Comparison of ENCODE assay signal across 25 cellular contexts in the genomic region with DNA sequence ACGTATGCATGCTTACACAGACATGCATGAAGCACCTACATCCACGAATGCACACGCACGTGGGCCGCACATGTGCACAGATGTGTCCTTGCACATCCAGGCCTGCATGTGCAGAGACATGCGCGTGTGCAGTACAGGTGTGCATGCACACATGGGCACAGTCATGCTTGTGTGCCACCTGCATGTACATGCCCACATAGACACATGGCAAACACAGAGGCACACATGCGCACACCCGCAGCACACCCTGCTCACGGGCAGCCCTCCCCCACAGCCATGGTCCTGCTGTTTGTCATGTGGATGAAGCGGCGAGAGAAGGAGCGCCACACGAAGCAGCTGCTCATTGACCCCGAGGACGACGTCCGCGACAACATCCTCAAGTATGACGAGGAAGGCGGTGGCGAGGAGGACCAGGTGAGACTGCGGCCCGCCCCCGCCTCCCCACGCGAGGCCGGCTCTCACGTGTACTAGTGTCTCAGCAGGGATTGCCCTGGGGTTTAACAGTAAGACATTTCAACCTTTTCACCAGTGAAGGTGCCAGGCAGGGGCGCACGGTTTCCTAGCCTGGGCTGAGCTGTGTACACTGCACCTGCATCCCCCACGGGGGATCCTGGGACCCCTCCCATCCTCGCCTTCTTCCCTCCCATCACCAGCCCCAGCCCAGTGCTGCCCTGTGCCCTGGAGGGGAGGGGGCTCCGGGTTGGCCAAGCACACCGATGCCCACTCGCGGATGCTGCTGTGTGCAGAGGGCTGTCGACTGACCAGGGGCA.
DNase-seq lines count a peak whose midpoint lies in the region; ATAC-seq and TF ChIP-seq lines count a peak whose summit lies in the region.
"Had no signal": no experiment of that assay in that cellular context is flagged by ENCODE, and none has a peak within 500 bp of the region (broad histone marks: within the 10 kb centered on the region; RNA-seq: fewer than 3 reads in every experiment).

No MANE protein-coding gene starts in this region.

- no peaks in the 10 kb centered on the region for H3K4me1 ChIP-seq in mucosa of descending colon (ENCODE audit: low read depth)
- H3K4me1 ChIP-seq: HAP-1, SJSA1, vagina had no signal

- intact Hi-C loops in cardiac septum (cut with DNase I) (no loop called here), mucosa of descending colon (cut with DNase I, micrococcal nuclease) (no loop called here)
- intact Hi-C loops in activated T-helper 2 cell treated with anti-CD3 and anti-CD28 coated beads, Interferon-gamma antibody, Interleukin-2, Interleukin-4, amounts not matched to agents 10 μg/mL and 5 μg/mL and 100 μg/mL, durations not matched to agents 14 hours and 24 hours and 36 hours (cut with micrococcal nuclease) = no loop called here

- no peaks in the 10 kb centered on the region for H3K9me3 Mint-ChIP-seq in activated naive CD8-positive, alpha-beta T cell treated with anti-CD3 and anti-CD28 coated beads, Interleukin-2, amount 10 ng/mL, durations not matched to agents 7 days and 5 days
- H3K9me3 Mint-ChIP-seq in activated naive CD8-positive, alpha-beta T cell treated with anti-CD3 and anti-CD28 coated beads for 36 hours = no peaks in the 10 kb centered on the region
- H3K9me3 Mint-ChIP-seq in activated T-helper 2 cell treated with anti-CD3 and anti-CD28 coated beads, Interferon-gamma antibody, Interleukin-2, Interleukin-4, amounts not matched to agents 10 μg/mL and 5 μg/mL and 100 μg/mL, durations not matched to agents 14 hours and 24 hours and 36 hours = no peaks in the 10 kb centered on the region
- H3K9me3 Mint-ChIP-seq: dendritic cell treated with granulocyte-macrophage colony-stimulating factor and Interleukin-4, amounts not matched to agents 40 ng/mL and 50 ng/mL, for 4 days had no signal

- no peak overlapping the region for H3K4me3 ChIP-seq in mucosa of descending colon
- H3K4me3 ChIP-seq: cardiac muscle cell, GM12878, HAP-1, SJSA1, smooth muscle cell, vagina had no signal

- H3K27me3 Mint-ChIP-seq in activated naive CD8-positive, alpha-beta T cell treated with anti-CD3 and anti-CD28 coated beads, Interleukin-2, amount 10 ng/mL, durations not matched to agents 7 days and 5 days = no peaks in the 10 kb centered on the region
- H3K27me3 Mint-ChIP-seq in activated naive CD8-positive, alpha-beta T cell treated with anti-CD3 and anti-CD28 coated beads for 36 hours = no peaks in the 10 kb centered on the region
- no peaks in the 10 kb centered on the region for H3K27me3 Mint-ChIP-seq in activated T-helper 2 cell treated with anti-CD3 and anti-CD28 coated beads, Interferon-gamma antibody, Interleukin-2, Interleukin-4, amounts not matched to agents 10 μg/mL and 5 μg/mL and 100 μg/mL, durations not matched to agents 14 hours and 24 hours and 36 hours (ENCODE audit: low read depth)

- no peaks in the 10 kb centered on the region for H3K9me3 ChIP-seq in mucosa of descending colon
- H3K9me3 ChIP-seq: HAP-1, neutrophil, SJSA1, vagina had no signal

- no peaks in the 10 kb centered on the region for H3K36me3 Mint-ChIP-seq in activated naive CD8-positive, alpha-beta T cell treated with anti-CD3 and anti-CD28 coated beads, Interleukin-2, amount 10 ng/mL, durations not matched to agents 7 days and 5 days
- H3K36me3 Mint-ChIP-seq in activated naive CD8-positive, alpha-beta T cell treated with anti-CD3 and anti-CD28 coated beads for 36 hours = no peaks in the 10 kb centered on the region
- no peaks in the 10 kb centered on the region for H3K36me3 Mint-ChIP-seq in activated T-helper 2 cell treated with anti-CD3 and anti-CD28 coated beads, Interferon-gamma antibody, Interleukin-2, Interleukin-4, amounts not matched to agents 10 μg/mL and 5 μg/mL and 100 μg/mL, durations not matched to agents 14 hours and 24 hours and 36 hours (ENCODE audit: low read depth)

- POLR2A ChIA-PET in activated naive CD8-positive, alpha-beta T cell treated with anti-CD3 and anti-CD28 coated beads, Interleukin-2, amount 10 ng/mL, durations not matched to agents 7 days and 5 days (lab: Charles Lee) = no interaction called here

- peak; percentile 15 for DNase-seq in activated naive CD8-positive, alpha-beta T cell treated with anti-CD3 and anti-CD28 coated beads, Interleukin-2, amount 10 ng/mL, durations not matched to agents 7 days and 5 days
- no peak for DNase-seq in activated naive CD8-positive, alpha-beta T cell treated with anti-CD3 and anti-CD28 coated beads for 36 hours
- peak; percentile 61 for DNase-seq in cardiac septum (ENCODE audit: low spot score)
- DNase-seq in mucosa of descending colon = peak in 2 of 3 donors; percentile 5 to 41
- no peak for DNase-seq in NAMALWA (ENCODE audit: low spot score)
- no peak for DNase-seq in Ammon's horn (ENCODE audit: low spot score)
- no peak for DNase-seq in activated T-helper 2 cell treated with anti-CD3 and anti-CD28 coated beads, Interferon-gamma antibody, Interleukin-2, Interleukin-4, amounts not matched to agents 10 μg/mL and 5 μg/mL and 100 μg/mL, durations not matched to agents 14 hours and 24 hours and 36 hours (ENCODE audit: low spot score)
- DNase-seq in pons (ENCODE audit: low spot score) = no peak
- DNase-seq: amygdala; islet precursor cell; KG1; NCI-H2171; NCI-H510A treated with DMSO at 0.1 percent for 48 hours; NK-92 treated with Interleukin-12 subunit alpha and Interleukin-12 subunit beta, amount 100 ng/mL, for 24 hours; substantia nigra; T-helper 1 cell had no signal

- ATAC-seq in activated naive CD8-positive, alpha-beta T cell treated with anti-CD3 and anti-CD28 coated beads, Interleukin-2, amount 10 ng/mL, durations not matched to agents 7 days and 5 days (ENCODE audit: low read depth) = no peak
- no peak for ATAC-seq in mucosa of descending colon
- ATAC-seq: GM12878, Panc1 had no signal

- H3K4me1 Mint-ChIP-seq in activated naive CD8-positive, alpha-beta T cell treated with anti-CD3 and anti-CD28 coated beads, Interleukin-2, amount 10 ng/mL, durations not matched to agents 7 days and 5 days = peaks cover 2% of the 10 kb centered on the region
- no peaks in the 10 kb centered on the region for H3K4me1 Mint-ChIP-seq in activated naive CD8-positive, alpha-beta T cell treated with anti-CD3 and anti-CD28 coated beads for 36 hours
- H3K4me1 Mint-ChIP-seq in activated T-helper 2 cell treated with anti-CD3 and anti-CD28 coated beads, Interferon-gamma antibody, Interleukin-2, Interleukin-4, amounts not matched to agents 10 μg/mL and 5 μg/mL and 100 μg/mL, durations not matched to agents 14 hours and 24 hours and 36 hours (ENCODE audit: low read depth) = no peaks in the 10 kb centered on the region

- H3K36me3 ChIP-seq in mucosa of descending colon (ENCODE audit: low read depth) = no peaks in the 10 kb centered on the region
- H3K36me3 ChIP-seq: cardiac muscle cell, HAP-1, neutrophil, SJSA1, vagina had no signal

- no peak overlapping the region for H3K4me3 Mint-ChIP-seq in activated naive CD8-positive, alpha-beta T cell treated with anti-CD3 and anti-CD28 coated beads, Interleukin-2, amount 10 ng/mL, durations not matched to agents 7 days and 5 days
- H3K4me3 Mint-ChIP-seq in activated naive CD8-positive, alpha-beta T cell treated with anti-CD3 and anti-CD28 coated beads for 36 hours = no peak overlapping the region
- no peak overlapping the region for H3K4me3 Mint-ChIP-seq in activated T-helper 2 cell treated with anti-CD3 and anti-CD28 coated beads, Interferon-gamma antibody, Interleukin-2, Interleukin-4, amounts not matched to agents 10 μg/mL and 5 μg/mL and 100 μg/mL, durations not matched to agents 14 hours and 24 hours and 36 hours (ENCODE audit: low read depth)
- H3K4me3 Mint-ChIP-seq: dendritic cell treated with granulocyte-macrophage colony-stimulating factor and Interleukin-4, amounts not matched to agents 40 ng/mL and 50 ng/mL, for 4 days had no signal

- H3K27ac Mint-ChIP-seq in activated naive CD8-positive, alpha-beta T cell treated with anti-CD3 and anti-CD28 coated beads, Interleukin-2, amount 10 ng/mL, durations not matched to agents 7 days and 5 days = no peak overlapping the region
- H3K27ac Mint-ChIP-seq in activated naive CD8-positive, alpha-beta T cell treated with anti-CD3 and anti-CD28 coated beads for 36 hours = no peak overlapping the region
- H3K27ac Mint-ChIP-seq in activated T-helper 2 cell treated with anti-CD3 and anti-CD28 coated beads, Interferon-gamma antibody, Interleukin-2, Interleukin-4, amounts not matched to agents 10 μg/mL and 5 μg/mL and 100 μg/mL, durations not matched to agents 14 hours and 24 hours and 36 hours = no peak overlapping the region
- H3K27ac Mint-ChIP-seq: dendritic cell treated with granulocyte-macrophage colony-stimulating factor and Interleukin-4, amounts not matched to agents 40 ng/mL and 50 ng/mL, for 4 days had no signal

- no peak for TF ChIP-seq CTCF in mucosa of descending colon (IDR thresholded peaks at IDR 0.05)

Comparison
In these comparisons a context has a peak if more than half of its experiments do, and no peak if none do; other contexts are left out.
1. DNase-seq: peak in activated naive CD8-positive, alpha-beta T cell treated with anti-CD3 and anti-CD28 coated beads, Interleukin-2, amount 10 ng/mL, durations not matched to agents 7 days and 5 days (single experiment), cardiac septum (single experiment) and mucosa of descending colon (2 of 3); none in activated naive CD8-positive, alpha-beta T cell treated with anti-CD3 and anti-CD28 coated beads for 36 hours (single experiment), NAMALWA (single experiment), Ammon's horn (single experiment), activated T-helper 2 cell treated with anti-CD3 and anti-CD28 coated beads, Interferon-gamma antibody, Interleukin-2, Interleukin-4, amounts not matched to agents 10 μg/mL and 5 μg/mL and 100 μg/mL, durations not matched to agents 14 hours and 24 hours and 36 hours (single experiment) and pons (single experiment).